ENCODE assay signal across 9 cellular contexts in genomic region chr5:143606043-143606752, GRCh38.
DNase-seq lines count a peak whose midpoint lies in the region; ATAC-seq and TF ChIP-seq lines count a peak whose summit lies in the region.
"Had no signal": no experiment of that assay in that cellular context is flagged by ENCODE, and none has a peak within 500 bp of the region (broad histone marks: within the 10 kb centered on the region; RNA-seq: fewer than 3 reads in every experiment).

No MANE protein-coding gene starts in this region.

- peaks cover 14 to 27% (median 22%) of the 10 kb centered on the region in 4 donors for H3K4me1 Mint-ChIP-seq in CD4-positive, CD25-positive, alpha-beta regulatory T cell
- peaks cover 19% of the 10 kb centered on the region for H3K4me1 Mint-ChIP-seq in activated T-helper 17 cell treated with anti-CD3 and anti-CD28 coated beads, Interleukin-2, amount 50 U/mL, for 72 hours

- intact Hi-C loops in stomach (cut with DNase I; ENCODE audit: low total_unique reads), result no loop called here

- no peak overlapping the region for H3K27ac ChIP-seq in CD4-positive, CD25-positive, alpha-beta regulatory T cell (ENCODE audit: insufficient read depth, low read length, poor library complexity, severe bottlenecking)
- peak overlapping the region in 2 of 5 donors; percentile 43 to 47 for H3K27ac ChIP-seq in stomach
- H3K27ac ChIP-seq in effector memory CD4-positive, alpha-beta T cell (ENCODE audit: insufficient read depth, low read length, poor library complexity, severe bottlenecking), result no peak overlapping the region

- no peaks in the 10 kb centered on the region for H3K9me3 ChIP-seq in CD4-positive, CD25-positive, alpha-beta regulatory T cell (ENCODE audit: control insufficient read depth in 2 of 2, low read length in 2 of 2)
- peaks cover 0 to 5% (median 0%) of the 10 kb centered on the region in 4 donors for H3K9me3 ChIP-seq in stomach
- no peaks in the 10 kb centered on the region for H3K9me3 ChIP-seq in effector memory CD4-positive, alpha-beta T cell (ENCODE audit: control insufficient read depth, low read length)

- H3K4me3 ChIP-seq in CD4-positive, CD25-positive, alpha-beta regulatory T cell (ENCODE audit: low read depth, low read length), result no peak overlapping the region
- H3K4me3 ChIP-seq in stomach, result no peak overlapping the region
- H3K4me3 ChIP-seq in effector memory CD4-positive, alpha-beta T cell (ENCODE audit: insufficient read depth, low read depth, low read length, poor library complexity, severe bottlenecking), result no peak overlapping the region

- DNase-seq in CD4-positive, CD25-positive, alpha-beta regulatory T cell, result peak in 2 of 3 donors; percentile 11 to 59
- no peak for DNase-seq in G401 (ENCODE audit: low spot score)
- DNase-seq in stomach, result no peak
- no peak for DNase-seq in NCI-H1092 (lab: John Stamatoyannopoulos, UW)
- no peak for DNase-seq in effector memory CD4-positive, alpha-beta T cell
- DNase-seq: foreskin fibroblast had no signal

- TF ChIP-seq CTCF in stomach (IDR thresholded peaks at IDR 0.05), result no peak

- TF ChIP-seq POLR2A in stomach (IDR thresholded peaks at IDR 0.05), result no peak

- H3K4me3 Mint-ChIP-seq in CD4-positive, CD25-positive, alpha-beta regulatory T cell, result no peak overlapping the region
- peak overlapping the region; percentile 49 for H3K4me3 Mint-ChIP-seq in activated T-helper 17 cell treated with anti-CD3 and anti-CD28 coated beads, Interleukin-2, amount 50 U/mL, for 72 hours

- no peaks in the 10 kb centered on the region for H3K36me3 ChIP-seq in CD4-positive, CD25-positive, alpha-beta regulatory T cell (ENCODE audit: control insufficient read depth, insufficient read depth, low read length)
- no peaks in the 10 kb centered on the region for H3K36me3 ChIP-seq in stomach
- no peaks in the 10 kb centered on the region for H3K36me3 ChIP-seq in effector memory CD4-positive, alpha-beta T cell (ENCODE audit: control insufficient read depth, insufficient read depth, low read length)

- H3K4me1 ChIP-seq in CD4-positive, CD25-positive, alpha-beta regulatory T cell (ENCODE audit: control insufficient read depth, insufficient read depth, low read length, poor library complexity, severe bottlenecking), result peaks cover 14% of the 10 kb centered on the region
- peaks cover 0 to 4% (median 0%) of the 10 kb centered on the region in 4 donors for H3K4me1 ChIP-seq in stomach
- peaks cover 12% of the 10 kb centered on the region for H3K4me1 ChIP-seq in effector memory CD4-positive, alpha-beta T cell (ENCODE audit: control insufficient read depth, insufficient read depth, low read length, poor library complexity, severe bottlenecking)

- H3K27ac Mint-ChIP-seq in CD4-positive, CD25-positive, alpha-beta regulatory T cell, result no peak overlapping the region
- H3K27ac Mint-ChIP-seq in activated T-helper 17 cell treated with anti-CD3 and anti-CD28 coated beads, Interleukin-2, amount 50 U/mL, for 72 hours, result peak overlapping the region; percentile 84

- H3K9me3 Mint-ChIP-seq in CD4-positive, CD25-positive, alpha-beta regulatory T cell, result peaks cover 3 to 13% (median 4%) of the 10 kb centered on the region in 7 donors
- peaks cover 4% of the 10 kb centered on the region for H3K9me3 Mint-ChIP-seq in activated T-helper 17 cell treated with anti-CD3 and anti-CD28 coated beads, Interleukin-2, amount 50 U/mL, for 72 hours

- ATAC-seq in CD4-positive, CD25-positive, alpha-beta regulatory T cell (ENCODE audit: low read depth in 2 of 2), result peak; percentile 37 to 39
- ATAC-seq in GM19328 (IDR thresholded peaks at IDR 0.05; ENCODE audit: unreplicated experiment) (peak; percentile 61), HG03196 (IDR thresholded peaks at IDR 0.05; ENCODE audit: unreplicated experiment) (peak; percentile 63)
- peak; percentile 93 for ATAC-seq in activated T-helper 17 cell treated with anti-CD3 and anti-CD28 coated beads, Interleukin-2, amount 50 U/mL, for 72 hours (replicated peaks)

- in situ Hi-C loops in G401 (cut with HindIII; ENCODE audit: low sequenced_read_pairs), result no loop called here

- no peaks in the 10 kb centered on the region for H3K27me3 Mint-ChIP-seq in CD4-positive, CD25-positive, alpha-beta regulatory T cell
- no peaks in the 10 kb centered on the region for H3K27me3 Mint-ChIP-seq in activated T-helper 17 cell treated with anti-CD3 and anti-CD28 coated beads, Interleukin-2, amount 50 U/mL, for 72 hours

- H3K27me3 ChIP-seq in CD4-positive, CD25-positive, alpha-beta regulatory T cell (ENCODE audit: control insufficient read depth, insufficient read depth, low read length), result no peaks in the 10 kb centered on the region
- H3K27me3 ChIP-seq in stomach, result no peaks in the 10 kb centered on the region
- no peaks in the 10 kb centered on the region for H3K27me3 ChIP-seq in effector memory CD4-positive, alpha-beta T cell (replicated peaks; ENCODE audit: control insufficient read depth, insufficient read depth, low read length, poor library complexity, severe bottlenecking)

- H3K36me3 Mint-ChIP-seq in CD4-positive, CD25-positive, alpha-beta regulatory T cell, result no peaks in the 10 kb centered on the region
- no peaks in the 10 kb centered on the region for H3K36me3 Mint-ChIP-seq in activated T-helper 17 cell treated with anti-CD3 and anti-CD28 coated beads, Interleukin-2, amount 50 U/mL, for 72 hours (ENCODE audit: low read depth)

- TF ChIP-seq EP300 in stomach (IDR thresholded peaks at IDR 0.05), result no peak

- WGBS in stomach, 5 donors, result 63 to 69% (median 66%) methylated on average over 5 of the region's 5 CpGs

Comparison
In these comparisons a context has a peak if more than half of its experiments do, and no peak if none do; other contexts are left out.
1. ATAC-seq: peak in every context shown above with its lines; median percentile 93 in activated T-helper 17 cell treated with anti-CD3 and anti-CD28 coated beads, Interleukin-2, amount 50 U/mL, for 72 hours; 63 in HG03196; 61 in GM19328; 38 in CD4-positive, CD25-positive, alpha-beta regulatory T cell.
2. DNase-seq: peak in CD4-positive, CD25-positive, alpha-beta regulatory T cell (2 of 3); none in G401 (single experiment), stomach (single experiment), NCI-H1092 (single experiment) and effector memory CD4-positive, alpha-beta T cell (0 of 3).